33 cellular contexts compared by ENCODE assay signal in genomic region chrX:152946681-152947080, GRCh38. TPM values are rescaled to one million over a fixed set of nuclear protein-coding genes. Genes with fewer than 3 reads are reported as not detected.
"Had no signal": no experiment of that assay in that cellular context is flagged by ENCODE, and none has a peak within 500 bp of the region (broad histone marks: within the 10 kb centered on the region; RNA-seq: fewer than 3 reads in every experiment).

No MANE protein-coding gene starts in this region.

- H3K27ac Mint-ChIP-seq: natural killer cell treated with Interleukin-12 subunit alpha and Interleukin-12 subunit beta and Interleukin-15 and Interleukin-18, amount 100 ng/mL, for 72 hours; nephron progenitor cell; progenitor cell of endocrine pancreas; stimulated activated effector memory CD8-positive, alpha-beta T cell treated with anti-CD3 and anti-CD28 coated beads, Interleukin-12 subunit alpha, Interleukin-12 subunit beta, amount 100 ng/mL, for 72 hours; stimulated activated naive B cell treated with anti-CD40 and anti-IgM and Interleukin-4, amounts not matched to agents 10 μg/mL and 1 μg/mL and 100 μg/mL, for 72 hours; stimulated activated naive CD8-positive, alpha-beta T cell treated with anti-CD3 and anti-CD28 coated beads, Interleukin-15, Interleukin-2, amounts not matched to agents 100 ng/mL and 50 ng/mL, for 24 hours had no signal

- H3K36me3 Mint-ChIP-seq: natural killer cell treated with Interleukin-12 subunit alpha and Interleukin-12 subunit beta and Interleukin-15 and Interleukin-18, amount 100 ng/mL, for 72 hours had no signal

- DNase-seq: naive thymus-derived CD8-positive, alpha-beta T cell; nephron progenitor cell; nucleus accumbens; pancreas; psoas muscle; right cardiac atrium; right lobe of liver; stimulated activated CD4-positive, alpha-beta T cell treated with anti-CD3 and anti-CD28 coated beads, Interleukin-15, amount 100 ng/mL, for 24 hours; stimulated activated CD4-positive, alpha-beta T cell treated with anti-CD3 and anti-CD28 coated beads, Interleukin-2, amount 100 ng/mL, for 24 hours; stimulated activated CD4-positive, alpha-beta T cell treated with anti-CD3 and anti-CD28 coated beads, Interleukin-2, amount 100 ng/mL, for 48 hours; stimulated activated CD4-positive, alpha-beta T cell treated with anti-CD3 and anti-CD28 coated beads, Interleukin-4, amount 100 ng/mL, for 24 hours; stimulated activated naive B cell treated with anti-CD40 and anti-IgM and Interleukin-4, amounts not matched to agents 10 μg/mL and 1 μg/mL and 100 μg/mL, for 72 hours; stimulated activated naive CD4-positive, alpha-beta T cell treated with Interleukin-2 at 50 U/mL for 16 hours; stomach; thyroid gland; trophoblast cell; upper lobe of left lung had no signal

- ATAC-seq: naive thymus-derived CD8-positive, alpha-beta T cell; natural killer cell treated with Interleukin-12 subunit alpha and Interleukin-12 subunit beta and Interleukin-15 and Interleukin-18, amount 100 ng/mL, for 72 hours; pancreas; psoas muscle; right cardiac atrium; right lobe of liver; stimulated activated effector memory CD8-positive, alpha-beta T cell treated with anti-CD3 and anti-CD28 coated beads, Interleukin-12 subunit alpha, Interleukin-12 subunit beta, amount 100 ng/mL, for 72 hours; stimulated activated naive B cell treated with anti-CD40 and anti-IgM and Interleukin-4, amounts not matched to agents 10 μg/mL and 1 μg/mL and 100 μg/mL, for 72 hours had no signal

- H3K9me3 Mint-ChIP-seq: naive thymus-derived CD8-positive, alpha-beta T cell; natural killer cell treated with Interleukin-12 subunit alpha and Interleukin-12 subunit beta and Interleukin-15 and Interleukin-18, amount 100 ng/mL, for 72 hours; neural crest cell; stimulated activated effector memory CD8-positive, alpha-beta T cell treated with anti-CD3 and anti-CD28 coated beads, Interleukin-12 subunit alpha, Interleukin-12 subunit beta, amount 100 ng/mL, for 72 hours; stimulated activated naive B cell treated with anti-CD40 and anti-IgM and Interleukin-4, amounts not matched to agents 10 μg/mL and 1 μg/mL and 100 μg/mL, for 72 hours; stimulated activated naive CD8-positive, alpha-beta T cell treated with anti-CD3 and anti-CD28 coated beads, Interleukin-15, Interleukin-2, amounts not matched to agents 100 ng/mL and 50 ng/mL, for 24 hours had no signal

- H3K27ac ChIP-seq: neutrophil, pancreas, psoas muscle, right lobe of liver, skin epidermis, stomach, thoracic aorta, thyroid gland, tibial nerve, upper lobe of left lung, vagina had no signal

- H3K27me3 ChIP-seq: neutrophil, pancreas, right lobe of liver, stomach, thyroid gland, tibial nerve, upper lobe of left lung, vagina had no signal

- H3K9me3 ChIP-seq: neutrophil, pancreas, psoas muscle, right lobe of liver, stomach, thoracic aorta, thyroid gland, tibial nerve, upper lobe of left lung, vagina had no signal

- H3K4me1 ChIP-seq: psoas muscle, thyroid gland, vagina had no signal

- H3K4me1 Mint-ChIP-seq: neural crest cell; stimulated activated effector memory CD8-positive, alpha-beta T cell treated with anti-CD3 and anti-CD28 coated beads, Interleukin-12 subunit alpha, Interleukin-12 subunit beta, amount 100 ng/mL, for 72 hours; stimulated activated naive B cell treated with anti-CD40 and anti-IgM and Interleukin-4, amounts not matched to agents 10 μg/mL and 1 μg/mL and 100 μg/mL, for 72 hours had no signal

- H3K36me3 ChIP-seq: pancreas, right lobe of liver, thoracic aorta, thyroid gland, upper lobe of left lung had no signal

- H3K4me3 ChIP-seq: pancreas, psoas muscle, right lobe of liver, skin epidermis, smooth muscle cell, stomach, thoracic aorta, thyroid gland, tibial nerve, upper lobe of left lung, vagina had no signal

- H3K4me3 Mint-ChIP-seq: naive thymus-derived CD8-positive, alpha-beta T cell; natural killer cell treated with Interleukin-12 subunit alpha and Interleukin-12 subunit beta and Interleukin-15 and Interleukin-18, amount 100 ng/mL, for 72 hours; nephron progenitor cell; neural crest cell; stimulated activated effector memory CD8-positive, alpha-beta T cell treated with anti-CD3 and anti-CD28 coated beads, Interleukin-12 subunit alpha, Interleukin-12 subunit beta, amount 100 ng/mL, for 72 hours; stimulated activated naive B cell treated with anti-CD40 and anti-IgM and Interleukin-4, amounts not matched to agents 10 μg/mL and 1 μg/mL and 100 μg/mL, for 72 hours; stimulated activated naive CD8-positive, alpha-beta T cell treated with anti-CD3 and anti-CD28 coated beads, Interleukin-15, Interleukin-2, amounts not matched to agents 100 ng/mL and 50 ng/mL, for 24 hours had no signal

- H3K27me3 Mint-ChIP-seq: naive thymus-derived CD8-positive, alpha-beta T cell; progenitor cell of endocrine pancreas; stimulated activated naive CD8-positive, alpha-beta T cell treated with anti-CD3 and anti-CD28 coated beads, Interleukin-15, Interleukin-2, amounts not matched to agents 100 ng/mL and 50 ng/mL, for 24 hours had no signal

RNA-seq across cellular contexts. Expression of gene PNMA5, which starts 47.2 kb away (rescaled TPM):
- total RNA-seq: naive thymus-derived CD8-positive, alpha-beta T cell; natural killer cell treated with Interleukin-12 subunit alpha and Interleukin-12 subunit beta and Interleukin-15 and Interleukin-18, amount 100 ng/mL, for 72 hours; neural crest cell; omental fat pad; osteocyte; pancreas; progenitor cell of endocrine pancreas; psoas muscle; renal cortical epithelial cell; right lobe of liver; smooth muscle cell; stomach; subcutaneous adipose tissue; thoracic aorta; thyroid gland; tibial nerve; upper lobe of left lung; ureter; vagina had no signal
- polyA plus RNA-seq: naive thymus-derived CD8-positive, alpha-beta T cell; pancreas; psoas muscle; right cardiac atrium; smooth muscle cell had no signal
